In the genomic region with DNA sequence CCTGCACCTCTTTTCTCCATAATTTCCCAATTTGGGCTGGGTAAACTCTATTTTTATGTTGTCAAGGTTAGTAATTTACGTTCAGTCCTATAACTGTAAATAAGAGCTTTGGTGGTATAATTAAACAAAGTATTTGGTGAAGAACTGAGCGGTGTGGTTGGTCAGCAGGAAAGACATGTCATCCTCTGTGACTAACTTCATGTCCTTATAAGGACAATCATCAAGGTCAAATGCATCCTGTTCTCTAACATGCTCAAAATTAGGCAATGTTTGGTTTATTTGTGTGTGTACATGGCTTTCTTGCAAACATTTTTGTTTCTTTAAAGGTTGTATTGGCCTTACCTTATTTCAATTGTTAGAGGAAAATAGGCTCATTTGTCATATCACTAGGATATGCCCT, we compare ENCODE assay signal across 23 cellular contexts.
"Had no signal": no experiment of that assay in that cellular context is flagged by ENCODE, and none has a peak within 500 bp of the region (broad histone marks: within the 10 kb centered on the region; RNA-seq: fewer than 3 reads in every experiment).

No MANE protein-coding gene starts in this region.

- H3K9me3 ChIP-seq: colonic mucosa, prostate gland, right atrium auricular region, thyroid gland had no signal

- H3K27me3 Mint-ChIP-seq: type B pancreatic cell had no signal

- FAIRE-seq: kidney had no signal

- DNase-seq: colonic mucosa; effector CD4-positive, alpha-beta T cell; endodermal cell; foreskin melanocyte; head of caudate nucleus; kidney; stimulated activated CD4-positive, alpha-beta T cell treated with anti-CD3 and anti-CD28 coated beads, Interleukin-12 subunit alpha, Interleukin-12 subunit beta, amount 100 ng/mL, for 4 hours; stimulated activated CD4-positive, alpha-beta T cell treated with anti-CD3 and anti-CD28 coated beads, Interleukin-1b, Interleukin-23, amount 100 ng/mL, for 48 hours; stimulated activated CD4-positive, alpha-beta T cell treated with anti-CD3 and anti-CD28 coated beads, Interleukin-4, amount 100 ng/mL, for 1 hour; stimulated activated CD8-positive, alpha-beta memory T cell treated with anti-CD3 and anti-CD28 coated beads, Interleukin-4, amount 100 ng/mL, for 48 hours; stimulated activated naive CD4-positive, alpha-beta T cell; stimulated activated naive CD8-positive, alpha-beta T cell treated with anti-CD3 and anti-CD28 coated beads, Interleukin-15, amount 100 ng/mL, for 72 hours; thyroid gland had no signal

- H3K4me3 Mint-ChIP-seq: central memory CD8-positive, alpha-beta T cell; endodermal cell; memory B cell; nephron; neural progenitor cell; stimulated activated naive CD8-positive, alpha-beta T cell treated with anti-CD3 and anti-CD28 coated beads, Interleukin-15, amount 100 ng/mL, for 72 hours; type B pancreatic cell had no signal

- H3K4me2 ChIP-seq: neural progenitor cell, smooth muscle cell had no signal

- H3K9me3 Mint-ChIP-seq: central memory CD8-positive, alpha-beta T cell; endodermal cell; memory B cell; nephron; neural progenitor cell; stimulated activated naive CD8-positive, alpha-beta T cell treated with anti-CD3 and anti-CD28 coated beads, Interleukin-15, amount 100 ng/mL, for 72 hours; type B pancreatic cell had no signal

- H3K27ac Mint-ChIP-seq: endodermal cell, memory B cell, nephron, neural progenitor cell, type B pancreatic cell had no signal

- H3K4me1 ChIP-seq: colonic mucosa, neural progenitor cell, prostate gland, right atrium auricular region, thyroid gland had no signal

- H3K36me3 Mint-ChIP-seq: memory B cell, neural progenitor cell, type B pancreatic cell had no signal

- H3K36me3 ChIP-seq: colonic mucosa, neural progenitor cell, prostate gland, right atrium auricular region, thyroid gland had no signal

- H2AFZ ChIP-seq: neural progenitor cell had no signal

- H3K4me1 Mint-ChIP-seq: neural progenitor cell; stimulated activated naive CD8-positive, alpha-beta T cell treated with anti-CD3 and anti-CD28 coated beads, Interleukin-15, amount 100 ng/mL, for 72 hours had no signal

- H3K9ac ChIP-seq: neural progenitor cell had no signal

- H3K27me3 ChIP-seq: colonic mucosa, neural progenitor cell, right atrium auricular region, thyroid gland had no signal

- H3K4me3 ChIP-seq: colonic mucosa, lung, neural progenitor cell, prostate gland, right atrium auricular region, smooth muscle cell, thyroid gland had no signal

- H3K27ac ChIP-seq: colonic mucosa, epithelial cell of prostate, neural progenitor cell, prostate gland, right atrium auricular region, thyroid gland had no signal
